Comparison of ENCODE assay signal across 17 cellular contexts in genomic region chr11:78450866-78451265, GRCh38.
"Had no signal": no experiment of that assay in that cellular context is flagged by ENCODE, and none has a peak within 500 bp of the region (broad histone marks: within the 10 kb centered on the region; RNA-seq: fewer than 3 reads in every experiment).

No MANE protein-coding gene starts in this region.

- H3K9me3 Mint-ChIP-seq: activated naive CD4-positive, alpha-beta T cell treated with anti-CD3 and anti-CD28 coated beads, Interleukin-2, amount 50 U/mL, for 24 hours; effector memory CD8-positive, alpha-beta T cell; naive thymus-derived CD8-positive, alpha-beta T cell had no signal

- H3K27me3 Mint-ChIP-seq: activated CD4-positive, alpha-beta T cell treated with anti-CD3 and anti-CD28 coated beads, Interleukin-2, amount 10 ng/mL, durations not matched to agents 7 days and 5 days; activated naive CD4-positive, alpha-beta T cell treated with anti-CD3 and anti-CD28 coated beads, Interleukin-2, amount 50 U/mL, for 24 hours; effector memory CD8-positive, alpha-beta T cell; naive thymus-derived CD8-positive, alpha-beta T cell had no signal

- H3K27me3 ChIP-seq: cardiac muscle cell, esophagus squamous epithelium, heart right ventricle, neutrophil, pancreas, thyroid gland had no signal

- H3K4me3 Mint-ChIP-seq: activated CD4-positive, alpha-beta T cell treated with anti-CD3 and anti-CD28 coated beads, Interleukin-2, amount 10 ng/mL, durations not matched to agents 7 days and 5 days; activated naive CD4-positive, alpha-beta T cell treated with anti-CD3 and anti-CD28 coated beads, Interleukin-2, amount 50 U/mL, for 24 hours; effector memory CD8-positive, alpha-beta T cell; naive thymus-derived CD8-positive, alpha-beta T cell had no signal

- H3K27ac ChIP-seq: cardiac muscle cell, esophagus squamous epithelium, heart right ventricle, neutrophil, pancreas, thyroid gland had no signal

- ATAC-seq: activated CD4-positive, CD25-positive, alpha-beta regulatory T cell treated with anti-CD3 and anti-CD28 coated beads, Interleukin-2, amount 50 U/mL, for 24 hours; effector memory CD8-positive, alpha-beta T cell; heart right ventricle; naive thymus-derived CD8-positive, alpha-beta T cell; pancreas; sciatic nerve had no signal

- H3K4me1 ChIP-seq: esophagus squamous epithelium, pancreas, thyroid gland had no signal

- DNase-seq: activated CD4-positive, alpha-beta T cell treated with anti-CD3 and anti-CD28 coated beads, Interleukin-2, amount 10 ng/mL, durations not matched to agents 7 days and 5 days; activated CD8-positive, alpha-beta memory T cell treated with anti-CD3 and anti-CD28 coated beads, Interleukin-2, amount 50 U/mL, for 4 hours; activated gamma-delta T cell; activated T-cell treated with anti-CD3 and anti-CD28 coated beads, Interleukin-2, amount 50 U/mL, for 48 hours; effector memory CD8-positive, alpha-beta T cell; esophagus squamous epithelium; heart right ventricle; mesenchymal stem cell; naive thymus-derived CD8-positive, alpha-beta T cell; pancreas; stimulated activated naive CD4-positive, alpha-beta T cell treated with Interleukin-2 at 50 U/mL for 16 hours; thyroid gland had no signal

- H3K4me3 ChIP-seq: cardiac muscle cell, esophagus squamous epithelium, heart right ventricle, pancreas, thyroid gland had no signal

- H3K27ac Mint-ChIP-seq: activated CD4-positive, alpha-beta T cell treated with anti-CD3 and anti-CD28 coated beads, Interleukin-2, amount 10 ng/mL, durations not matched to agents 7 days and 5 days had no signal

- H3K9me3 ChIP-seq: esophagus squamous epithelium, heart right ventricle, neutrophil, pancreas, thyroid gland had no signal

- H3K36me3 ChIP-seq: cardiac muscle cell, esophagus squamous epithelium, neutrophil, pancreas, thyroid gland had no signal
